ENCODE assay signal across 24 cellular contexts in genomic region chr16:66165879-66166278, GRCh38.
"Had no signal": no experiment of that assay in that cellular context is flagged by ENCODE, and none has a peak within 500 bp of the region (broad histone marks: within the 10 kb centered on the region; RNA-seq: fewer than 3 reads in every experiment).

No MANE protein-coding gene starts in this region.

- H3K4me3 ChIP-seq: left ventricle myocardium inferior, lung, neural progenitor cell, ovary, right atrium auricular region, right lobe of liver, smooth muscle cell, testis, thyroid gland, transverse colon, upper lobe of left lung had no signal

- DNase-seq: hypothalamus; immature natural killer cell; left ventricle myocardium inferior; mesendoderm; naive thymus-derived CD8-positive, alpha-beta T cell; nephron progenitor cell; ovary; right lobe of liver; stimulated activated CD4-positive, alpha-beta T cell treated with anti-CD3 and anti-CD28 coated beads, Interleukin-1b, Interleukin-23, amount 100 ng/mL, for 48 hours; stimulated activated CD4-positive, alpha-beta T cell treated with anti-CD3 and anti-CD28 coated beads, Interleukin-2, amount 100 ng/mL, for 48 hours; stimulated activated CD4-positive, alpha-beta T cell treated with anti-CD3 and anti-CD28 coated beads, Interleukin-4, amount 100 ng/mL, for 4 hours; stimulated activated CD8-positive, alpha-beta memory T cell treated with anti-CD3 and anti-CD28 coated beads, Interleukin-4, amount 100 ng/mL, for 48 hours; stimulated activated naive CD4-positive, alpha-beta T cell treated with Interleukin-2 at 50 U/mL for 16 hours; stimulated activated naive CD8-positive, alpha-beta T cell treated with anti-CD3 and anti-CD28 coated beads, Interleukin-15, amount 100 ng/mL, for 72 hours; substantia nigra; testis; thyroid gland; transverse colon; upper lobe of left lung had no signal

- ATAC-seq: naive thymus-derived CD8-positive, alpha-beta T cell; right lobe of liver; stimulated activated memory B cell treated with anti-CD40 and anti-IgM and Interleukin-4, amounts not matched to agents 10 μg/mL and 1 μg/mL and 100 μg/mL, for 72 hours; stimulated activated naive CD8-positive, alpha-beta T cell treated with anti-CD3 and anti-CD28 coated beads, Interleukin-15, amount 100 ng/mL, for 72 hours had no signal

- H2AFZ ChIP-seq: neural progenitor cell had no signal

- H3K27ac ChIP-seq: left ventricle myocardium inferior, neural progenitor cell, ovary, right atrium auricular region, right lobe of liver, testis, thyroid gland, transverse colon, upper lobe of left lung had no signal

- H3K4me1 ChIP-seq: neural progenitor cell, right atrium auricular region, right lobe of liver, testis, thyroid gland, transverse colon, upper lobe of left lung had no signal

- H3K4me2 ChIP-seq: neural progenitor cell, smooth muscle cell had no signal

- H3K9me3 ChIP-seq: ovary, right lobe of liver, testis, thyroid gland, transverse colon, upper lobe of left lung had no signal

- H3K27me3 ChIP-seq: neural progenitor cell, ovary, right atrium auricular region, right lobe of liver, testis, thyroid gland, transverse colon, upper lobe of left lung had no signal

- H3K9ac ChIP-seq: neural progenitor cell had no signal

- H3K36me3 ChIP-seq: left ventricle myocardium inferior, neural progenitor cell, ovary, right atrium auricular region, right lobe of liver, thyroid gland, transverse colon, upper lobe of left lung had no signal
